ENCODE assay signal across 3 cellular contexts in the genomic region with DNA sequence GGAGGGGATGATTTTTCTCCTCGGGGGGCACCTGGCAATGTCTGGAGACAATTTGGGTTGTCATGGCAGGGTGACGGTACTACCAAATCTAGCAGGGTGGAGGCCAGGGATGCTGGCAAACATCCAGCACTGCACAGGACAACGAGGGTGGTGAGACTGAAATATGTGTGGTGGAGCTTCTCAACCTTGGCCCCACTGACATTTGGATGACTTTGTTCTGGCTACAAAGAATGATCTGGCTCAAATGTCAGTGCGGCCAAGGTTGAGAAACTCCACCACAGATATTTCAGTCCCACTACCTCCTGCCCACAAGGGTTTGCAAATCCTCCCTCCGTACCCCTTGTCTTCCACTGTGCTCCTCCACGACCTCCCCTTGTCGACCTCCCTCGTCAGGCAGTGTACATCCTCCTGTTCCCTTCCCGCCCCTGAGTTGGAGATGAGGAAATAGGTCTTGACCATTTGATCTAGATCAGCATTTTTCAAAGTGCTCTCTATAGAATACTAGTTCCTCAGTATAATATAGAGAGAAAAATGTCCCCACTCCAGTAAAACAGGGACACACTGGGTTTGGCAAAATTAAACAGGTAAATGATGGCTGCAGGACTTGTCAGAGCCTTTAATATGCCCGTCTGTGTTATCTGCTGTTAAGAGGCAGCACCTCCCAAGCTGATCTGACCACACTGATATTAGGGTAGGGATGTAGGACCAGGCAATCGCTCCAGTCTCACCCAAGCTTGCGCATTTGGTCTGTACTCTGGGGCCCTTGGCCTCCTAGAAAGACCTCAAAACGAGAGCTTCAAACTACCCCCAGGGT.
TF ChIP-seq lines count a peak whose summit lies in the region.

No MANE protein-coding gene starts in this region.

TF ChIP-seq in A549, 52 proteins besides CTCF, POLR2A, EP300 and RAD21:
- TF ChIP-seq TFCP2L1 (CRISPR knock-in tag; IDR thresholded peaks at IDR 0.05): no peak
- peak; percentile 52 for TF ChIP-seq MAFK (IDR thresholded peaks at IDR 0.05; ENCODE audit: partially characterized antibody)

TF ChIP-seq in HEK293, 187 proteins besides CTCF, POLR2A, EP300 and RAD21:
- TF ChIP-seq RBAK (tag by site-specific recombination; IDR thresholded peaks at IDR 0.05) (no peak), ZNF239 (tag by site-specific recombination; IDR thresholded peaks at IDR 0.05) (peak; percentile 98)

TF ChIP-seq in K562, 482 proteins besides CTCF, POLR2A, EP300 and RAD21:
- TF ChIP-seq FOXJ3 (CRISPR knock-in tag; IDR thresholded peaks at IDR 0.05): no peak
- peak; percentile 79 for TF ChIP-seq RBM25 (IDR thresholded peaks at IDR 0.05; ENCODE audit: low read depth, low read length, severe bottlenecking)
- TF ChIP-seq NFIC (IDR thresholded peaks at IDR 0.05): peak; percentile 37; the same call in 1 of the 2 replicates
- TF ChIP-seq ZNF239 (CRISPR knock-in tag; IDR thresholded peaks at IDR 0.05): peak; percentile 99
- TF ChIP-seq ZNF316 (IDR thresholded peaks at IDR 0.05): peak; percentile 59
- no peak for TF ChIP-seq ZNF324 (CRISPR knock-in tag; IDR thresholded peaks at IDR 0.05)
- TF ChIP-seq C11orf30 (IDR thresholded peaks at IDR 0.05; ENCODE audit: low read depth): peak; percentile 18; the same call in 1 of the 2 replicates
